11 cellular contexts compared by ENCODE assay signal in genomic region chr12:3533703-3534386, GRCh38. TPM values are rescaled to one million over a fixed set of nuclear protein-coding genes. Genes with fewer than 3 reads are reported as not detected.
DNase-seq lines count a peak whose midpoint lies in the region; ATAC-seq and TF ChIP-seq lines count a peak whose summit lies in the region.
"Had no signal": no experiment of that assay in that cellular context is flagged by ENCODE, and none has a peak within 500 bp of the region (broad histone marks: within the 10 kb centered on the region; RNA-seq: fewer than 3 reads in every experiment).

No MANE protein-coding gene starts in this region.

- H3K36me3 Mint-ChIP-seq in HFFc6 (ENCODE audit: low read depth), result no peaks in the 10 kb centered on the region
- H3K36me3 Mint-ChIP-seq in activated T-cell treated with anti-CD3 and anti-CD28 coated beads, Interleukin-2, amount 50 U/mL, for 4 hours (ENCODE audit: insufficient read depth), result no peaks in the 10 kb centered on the region
- H3K36me3 Mint-ChIP-seq: mesothelial cell of epicardium had no signal

- peaks cover 43 to 46% of the 10 kb centered on the region in 2 donors for H3K4me1 ChIP-seq in gastrocnemius medialis
- no peaks in the 10 kb centered on the region for H3K4me1 ChIP-seq in ascending aorta

- no peak for TF ChIP-seq CTCF in HFFc6 (IDR thresholded peaks at IDR 0.05)
- TF ChIP-seq CTCF in fibroblast of the aortic adventitia (IDR thresholded peaks at IDR 0.05; ENCODE audit: insufficient read depth, low read length), result no peak
- TF ChIP-seq CTCF in gastrocnemius medialis (IDR thresholded peaks at IDR 0.05 in 4 of 5, conservative IDR thresholded peaks at IDR 0.05 in 1 of 5), result peak in 2 of 5 experiments; percentile 24 to 29
- no peak for TF ChIP-seq CTCF in ascending aorta (IDR thresholded peaks at IDR 0.05)

- peaks cover 26% of the 10 kb centered on the region for H3K27me3 Mint-ChIP-seq in HFFc6 (ENCODE audit: insufficient read depth)
- H3K27me3 Mint-ChIP-seq in activated T-cell treated with anti-CD3 and anti-CD28 coated beads, Interleukin-2, amount 50 U/mL, for 4 hours (ENCODE audit: low read depth), result peaks cover 6% of the 10 kb centered on the region

- in situ Hi-C loops in gastrocnemius medialis (cut with MboI; ENCODE audit: low sequenced_read_pairs in 4 of 4), result no loop called here

- no peak for TF ChIP-seq POLR2A in gastrocnemius medialis (IDR thresholded peaks at IDR 0.05)

- DNase-seq in HFFc6 (peak; percentile 31), NCI-H524 treated with DMSO at 0.1 percent for 48 hours (lab: John Stamatoyannopoulos, UW) (peak; percentile 29), fibroblast of the aortic adventitia (ENCODE audit: low read depth) (peak; percentile 15), gastrocnemius medialis (peak; percentile 45 to 54), ascending aorta (ENCODE audit: low spot score in 2 of 2) (no peak)
- DNase-seq in activated T-cell treated with anti-CD3 and anti-CD28 coated beads, Interleukin-2, amount 50 U/mL, for 4 hours, result no peak
- DNase-seq: SIG-M5 had no signal

- no peak overlapping the region for H3K4me3 Mint-ChIP-seq in HFFc6
- H3K4me3 Mint-ChIP-seq in activated T-cell treated with anti-CD3 and anti-CD28 coated beads, Interleukin-2, amount 50 U/mL, for 4 hours, result no peak overlapping the region
- H3K4me3 Mint-ChIP-seq: mesothelial cell of epicardium had no signal

- H3K4me1 Mint-ChIP-seq in HFFc6 (ENCODE audit: low read depth), result 0 out of 2 replicates have a peak, but pooled peaks cover 5% of the 10 kb centered on the region
- no peaks in the 10 kb centered on the region for H3K4me1 Mint-ChIP-seq in activated T-cell treated with anti-CD3 and anti-CD28 coated beads, Interleukin-2, amount 50 U/mL, for 4 hours (ENCODE audit: low read depth)

- no peak overlapping the region for H3K27ac Mint-ChIP-seq in HFFc6
- H3K27ac Mint-ChIP-seq: mesothelial cell of epicardium had no signal

- H3K9me3 ChIP-seq in gastrocnemius medialis (no peaks in the 10 kb centered on the region), ascending aorta (no peaks in the 10 kb centered on the region)

- H3K4me3 ChIP-seq in fibroblast of the aortic adventitia (ENCODE audit: low read depth, low read length) (no peak overlapping the region), gastrocnemius medialis (no peak overlapping the region), ascending aorta (no peak overlapping the region)

- H3K27me3 ChIP-seq in gastrocnemius medialis (no peaks in the 10 kb centered on the region), ascending aorta (no peaks in the 10 kb centered on the region)

- no peaks in the 10 kb centered on the region for H3K9me3 Mint-ChIP-seq in HFFc6
- no peaks in the 10 kb centered on the region for H3K9me3 Mint-ChIP-seq in activated T-cell treated with anti-CD3 and anti-CD28 coated beads, Interleukin-2, amount 50 U/mL, for 4 hours

- intact Hi-C loops in gastrocnemius medialis (cut with DNase I; ENCODE audit: low total_unique reads), result loop anchor here (5.0 to 10.0 kb wide), 4 partner anchors 73 to 271 kb away; no protein-coding TSS in a partner anchor
- intact Hi-C loops in ascending aorta (cut with DNase I), result no loop called here

- H3K27ac ChIP-seq in gastrocnemius medialis (peak overlapping the region; percentile 23 to 52 (median 41)), ascending aorta (no peak overlapping the region)

- no peaks in the 10 kb centered on the region for H3K36me3 ChIP-seq in gastrocnemius medialis
- no peaks in the 10 kb centered on the region for H3K36me3 ChIP-seq in ascending aorta

- ATAC-seq in gastrocnemius medialis (peak; percentile 71 to 74), HG03280 (IDR thresholded peaks at IDR 0.05; ENCODE audit: unreplicated experiment) (no peak), GM19467 (IDR thresholded peaks at IDR 0.05; ENCODE audit: unreplicated experiment) (no peak)
- ATAC-seq in activated T-cell treated with anti-CD3 and anti-CD28 coated beads, Interleukin-2, amount 50 U/mL, for 4 hours, result no peak

RNA-seq across cellular contexts. Expression of gene PRMT8, which starts 42.8 kb away (rescaled TPM):
- total RNA-seq in HFFc6 (2021; fragmentation: NEBNext Ultra II Directional; extraction: Animal tissue kit (Norgen Biotek cat#: 25700)), result not detected
- total RNA-seq in fibroblast of the aortic adventitia (ENCODE audit: low replicate concordance) (not detected in 2 replicates), gastrocnemius medialis (not detected), ascending aorta (not detected)
- not detected for total RNA-seq in activated T-cell treated with anti-CD3 and anti-CD28 coated beads, Interleukin-2, amount 50 U/mL, for 4 hours
- total RNA-seq: Daoy, mesothelial cell of epicardium had no signal

Comparison
In these comparisons a context has a peak if more than half of its experiments do, and no peak if none do; other contexts are left out.
1. DNase-seq: peak in HFFc6 (single experiment), NCI-H524 treated with DMSO at 0.1 percent for 48 hours (single experiment), fibroblast of the aortic adventitia (single experiment) and gastrocnemius medialis (2 of 2); none in ascending aorta (0 of 2) and activated T-cell treated with anti-CD3 and anti-CD28 coated beads, Interleukin-2, amount 50 U/mL, for 4 hours (single experiment).
2. ATAC-seq: peak in gastrocnemius medialis (2 of 2); none in HG03280 (single experiment), activated T-cell treated with anti-CD3 and anti-CD28 coated beads, Interleukin-2, amount 50 U/mL, for 4 hours (0 of 2) and GM19467 (single experiment).
3. H3K27ac ChIP-seq: peak in gastrocnemius medialis (4 of 4); none in ascending aorta (0 of 2).